In the genomic region with DNA sequence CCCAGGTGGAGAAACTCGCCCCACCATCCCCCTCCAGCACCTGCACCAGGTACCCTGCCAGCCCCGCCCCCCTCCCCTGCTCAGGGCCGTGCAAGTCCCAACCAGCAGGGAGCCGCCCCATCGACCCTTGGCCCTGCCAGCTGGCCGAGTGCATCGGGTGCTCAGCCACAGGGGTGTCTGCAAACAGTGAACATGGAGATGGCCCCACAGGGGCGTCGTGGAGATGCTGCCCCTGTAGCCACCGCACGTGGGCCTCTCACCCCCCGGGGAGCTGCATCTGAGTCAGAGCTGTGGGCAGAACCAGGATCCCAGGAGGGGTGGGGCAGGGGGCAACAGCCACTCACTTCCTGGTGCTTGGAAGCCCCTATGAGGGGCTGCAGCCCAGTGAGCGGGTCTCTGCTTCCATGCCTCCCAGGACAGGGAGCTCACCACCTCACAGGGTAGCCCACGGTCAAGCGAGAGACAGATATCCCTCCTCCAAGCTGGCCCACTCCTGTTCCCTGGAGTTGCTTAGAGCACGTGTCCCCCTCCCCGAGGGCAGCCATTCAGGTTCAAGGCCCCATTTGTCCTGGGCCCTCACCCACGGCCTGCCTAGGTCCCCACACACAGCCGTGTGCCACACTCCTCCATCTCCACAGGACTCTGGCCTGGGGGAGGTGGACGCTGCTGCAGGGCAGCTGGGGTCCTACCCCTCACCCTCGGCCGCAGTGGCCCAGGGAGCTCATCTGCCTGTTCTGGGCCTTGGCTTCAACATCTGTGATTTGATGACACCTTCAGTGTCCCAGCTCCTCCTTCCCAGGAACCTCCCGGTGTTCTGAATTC, we compare ENCODE assay signal across 1 cellular context.
TF ChIP-seq lines count a peak whose summit lies in the region.

No MANE protein-coding gene starts in this region.

TF ChIP-seq in HepG2, 621 proteins besides CTCF, POLR2A, EP300 and RAD21 (continued from another document and continues in another):
- no peak for TF ChIP-seq STAT5B (CRISPR knock-in tag; IDR thresholded peaks at IDR 0.05)
- TF ChIP-seq, protein P1, sequence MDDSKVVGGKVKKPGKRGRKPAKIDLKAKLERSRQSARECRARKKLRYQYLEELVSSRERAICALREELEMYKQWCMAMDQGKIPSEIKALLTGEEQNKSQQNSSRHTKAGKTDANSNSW (CRISPR knock-in tag; IDR thresholded peaks at IDR 0.05; ENCODE audit: borderline replicate concordance), result no peak
- no peak for TF ChIP-seq SUZ12 (IDR thresholded peaks at IDR 0.05; ENCODE audit: low read depth, low read length)
- TF ChIP-seq, protein P2, sequence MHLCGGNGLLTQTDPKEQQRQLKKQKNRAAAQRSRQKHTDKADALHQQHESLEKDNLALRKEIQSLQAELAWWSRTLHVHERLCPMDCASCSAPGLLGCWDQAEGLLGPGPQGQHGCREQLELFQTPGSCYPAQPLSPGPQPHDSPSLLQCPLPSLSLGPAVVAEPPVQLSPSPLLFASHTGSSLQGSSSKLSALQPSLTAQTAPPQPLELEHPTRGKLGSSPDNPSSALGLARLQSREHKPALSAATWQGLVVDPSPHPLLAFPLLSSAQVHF (CRISPR knock-in tag; IDR thresholded peaks at IDR 0.05), result peak; percentile 78; the same call in 1 of the 2 replicates
- no peak for TF ChIP-seq TCF12 (IDR thresholded peaks at IDR 0.05)
- no peak for TF ChIP-seq TCF12 (CRISPR knock-in tag; IDR thresholded peaks at IDR 0.05)
- TF ChIP-seq ZNF678 (CRISPR knock-in tag; IDR thresholded peaks at IDR 0.05), result peak; percentile 59; the same call in 1 of the 2 replicates
- no peak for TF ChIP-seq ZNF598 (CRISPR knock-in tag; IDR thresholded peaks at IDR 0.05; ENCODE audit: borderline replicate concordance)
- TF ChIP-seq, protein P3, sequence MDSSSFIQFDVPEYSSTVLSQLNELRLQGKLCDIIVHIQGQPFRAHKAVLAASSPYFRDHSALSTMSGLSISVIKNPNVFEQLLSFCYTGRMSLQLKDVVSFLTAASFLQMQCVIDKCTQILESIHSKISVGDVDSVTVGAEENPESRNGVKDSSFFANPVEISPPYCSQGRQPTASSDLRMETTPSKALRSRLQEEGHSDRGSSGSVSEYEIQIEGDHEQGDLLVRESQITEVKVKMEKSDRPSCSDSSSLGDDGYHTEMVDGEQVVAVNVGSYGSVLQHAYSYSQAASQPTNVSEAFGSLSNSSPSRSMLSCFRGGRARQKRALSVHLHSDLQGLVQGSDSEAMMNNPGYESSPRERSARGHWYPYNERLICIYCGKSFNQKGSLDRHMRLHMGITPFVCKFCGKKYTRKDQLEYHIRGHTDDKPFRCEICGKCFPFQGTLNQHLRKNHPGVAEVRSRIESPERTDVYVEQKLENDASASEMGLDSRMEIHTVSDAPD (CRISPR knock-in tag; IDR thresholded peaks at IDR 0.05), result peak; percentile 64; the same call in 1 of the 2 replicates
- TF ChIP-seq ZNF816 (CRISPR knock-in tag; IDR thresholded peaks at IDR 0.05; ENCODE audit: borderline replicate concordance), result no peak
- peak; percentile 89 for TF ChIP-seq REPIN1 (CRISPR knock-in tag; IDR thresholded peaks at IDR 0.05; ENCODE audit: borderline replicate concordance, low read depth)
- no peak for TF ChIP-seq ARNT (IDR thresholded peaks at IDR 0.05)
- TF ChIP-seq, protein P4, sequence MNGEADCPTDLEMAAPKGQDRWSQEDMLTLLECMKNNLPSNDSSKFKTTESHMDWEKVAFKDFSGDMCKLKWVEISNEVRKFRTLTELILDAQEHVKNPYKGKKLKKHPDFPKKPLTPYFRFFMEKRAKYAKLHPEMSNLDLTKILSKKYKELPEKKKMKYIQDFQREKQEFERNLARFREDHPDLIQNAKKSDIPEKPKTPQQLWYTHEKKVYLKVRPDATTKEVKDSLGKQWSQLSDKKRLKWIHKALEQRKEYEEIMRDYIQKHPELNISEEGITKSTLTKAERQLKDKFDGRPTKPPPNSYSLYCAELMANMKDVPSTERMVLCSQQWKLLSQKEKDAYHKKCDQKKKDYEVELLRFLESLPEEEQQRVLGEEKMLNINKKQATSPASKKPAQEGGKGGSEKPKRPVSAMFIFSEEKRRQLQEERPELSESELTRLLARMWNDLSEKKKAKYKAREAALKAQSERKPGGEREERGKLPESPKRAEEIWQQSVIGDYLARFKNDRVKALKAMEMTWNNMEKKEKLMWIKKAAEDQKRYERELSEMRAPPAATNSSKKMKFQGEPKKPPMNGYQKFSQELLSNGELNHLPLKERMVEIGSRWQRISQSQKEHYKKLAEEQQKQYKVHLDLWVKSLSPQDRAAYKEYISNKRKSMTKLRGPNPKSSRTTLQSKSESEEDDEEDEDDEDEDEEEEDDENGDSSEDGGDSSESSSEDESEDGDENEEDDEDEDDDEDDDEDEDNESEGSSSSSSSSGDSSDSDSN (CRISPR knock-in tag; IDR thresholded peaks at IDR 0.05), result peak; percentile 5; the same call in 1 of the 2 replicates
- no peak for TF ChIP-seq ZNF616 (CRISPR knock-in tag; IDR thresholded peaks at IDR 0.05; ENCODE audit: low read depth)
- TF ChIP-seq FOXK1 (CRISPR knock-in tag; IDR thresholded peaks at IDR 0.05; ENCODE audit: borderline replicate concordance, low read depth), result no peak
- TF ChIP-seq TCF7L2 (IDR thresholded peaks at IDR 0.05; ENCODE audit: low read depth, low read length), result no peak
- no peak for TF ChIP-seq ELF1 (CRISPR knock-in tag; IDR thresholded peaks at IDR 0.05)
- peak; percentile 60 for TF ChIP-seq HDAC2 (CRISPR knock-in tag; IDR thresholded peaks at IDR 0.05)
- no peak for TF ChIP-seq ZFP62 (CRISPR knock-in tag; IDR thresholded peaks at IDR 0.05)
- no peak for TF ChIP-seq ARHGAP35 (CRISPR knock-in tag; IDR thresholded peaks at IDR 0.05; ENCODE audit: borderline replicate concordance)
- no peak for TF ChIP-seq THYN1 (CRISPR knock-in tag; IDR thresholded peaks at IDR 0.05; ENCODE audit: borderline replicate concordance, low read depth)
- TF ChIP-seq SOX13 (IDR thresholded peaks at IDR 0.05), result no peak
- TF ChIP-seq SOX13 (CRISPR knock-in tag; conservative IDR thresholded peaks at IDR 0.05 in 1 of 2, IDR thresholded peaks at IDR 0.05 in 1 of 2), result peak in 1 of 2 experiments; percentile 29; a peak in 1 of 4 replicates
- TF ChIP-seq, protein P5, sequence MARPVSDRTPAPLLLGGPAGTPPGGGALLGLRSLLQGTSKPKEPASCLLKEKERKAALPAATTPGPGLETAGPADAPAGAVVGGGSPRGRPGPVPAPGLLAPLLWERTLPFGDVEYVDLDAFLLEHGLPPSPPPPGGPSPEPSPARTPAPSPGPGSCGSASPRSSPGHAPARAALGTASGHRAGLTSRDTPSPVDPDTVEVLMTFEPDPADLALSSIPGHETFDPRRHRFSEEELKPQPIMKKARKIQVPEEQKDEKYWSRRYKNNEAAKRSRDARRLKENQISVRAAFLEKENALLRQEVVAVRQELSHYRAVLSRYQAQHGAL (CRISPR knock-in tag; IDR thresholded peaks at IDR 0.05; ENCODE audit: not compliant biosample characterization), result no peak
- TF ChIP-seq, protein P6, sequence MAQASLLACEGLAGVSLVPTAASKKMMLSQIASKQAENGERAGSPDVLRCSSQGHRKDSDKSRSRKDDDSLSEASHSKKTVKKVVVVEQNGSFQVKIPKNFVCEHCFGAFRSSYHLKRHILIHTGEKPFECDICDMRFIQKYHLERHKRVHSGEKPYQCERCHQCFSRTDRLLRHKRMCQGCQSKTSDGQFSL (CRISPR knock-in tag; IDR thresholded peaks at IDR 0.05), result no peak
- TF ChIP-seq KAT8 (CRISPR knock-in tag; IDR thresholded peaks at IDR 0.05), result no peak
- TF ChIP-seq, protein P7, sequence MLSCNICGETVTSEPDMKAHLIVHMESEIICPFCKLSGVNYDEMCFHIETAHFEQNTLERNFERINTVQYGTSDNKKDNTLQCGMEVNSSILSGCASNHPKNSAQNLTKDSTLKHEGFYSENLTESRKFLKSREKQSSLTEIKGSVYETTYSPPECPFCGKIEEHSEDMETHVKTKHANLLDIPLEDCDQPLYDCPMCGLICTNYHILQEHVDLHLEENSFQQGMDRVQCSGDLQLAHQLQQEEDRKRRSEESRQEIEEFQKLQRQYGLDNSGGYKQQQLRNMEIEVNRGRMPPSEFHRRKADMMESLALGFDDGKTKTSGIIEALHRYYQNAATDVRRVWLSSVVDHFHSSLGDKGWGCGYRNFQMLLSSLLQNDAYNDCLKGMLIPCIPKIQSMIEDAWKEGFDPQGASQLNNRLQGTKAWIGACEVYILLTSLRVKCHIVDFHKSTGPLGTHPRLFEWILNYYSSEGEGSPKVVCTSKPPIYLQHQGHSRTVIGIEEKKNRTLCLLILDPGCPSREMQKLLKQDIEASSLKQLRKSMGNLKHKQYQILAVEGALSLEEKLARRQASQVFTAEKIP (CRISPR knock-in tag; IDR thresholded peaks at IDR 0.05; ENCODE audit: borderline replicate concordance), result no peak
- TF ChIP-seq KLF15 (CRISPR knock-in tag; IDR thresholded peaks at IDR 0.05; ENCODE audit: borderline replicate concordance), result no peak
- no peak for TF ChIP-seq PTBP1 (IDR thresholded peaks at IDR 0.05; ENCODE audit: low read depth, low read length, poor library complexity, severe bottlenecking)
- TF ChIP-seq RBFOX2 (IDR thresholded peaks at IDR 0.05; ENCODE audit: low read depth, low read length), result peak; percentile 51; the same call in 1 of the 2 replicates
- TF ChIP-seq MEIS2 (CRISPR knock-in tag; IDR thresholded peaks at IDR 0.05), result no peak
- TF ChIP-seq ZNF333 (CRISPR knock-in tag; IDR thresholded peaks at IDR 0.05; ENCODE audit: borderline replicate concordance), result no peak; the same call in 1 of the 2 replicates
- TF ChIP-seq, protein P8, sequence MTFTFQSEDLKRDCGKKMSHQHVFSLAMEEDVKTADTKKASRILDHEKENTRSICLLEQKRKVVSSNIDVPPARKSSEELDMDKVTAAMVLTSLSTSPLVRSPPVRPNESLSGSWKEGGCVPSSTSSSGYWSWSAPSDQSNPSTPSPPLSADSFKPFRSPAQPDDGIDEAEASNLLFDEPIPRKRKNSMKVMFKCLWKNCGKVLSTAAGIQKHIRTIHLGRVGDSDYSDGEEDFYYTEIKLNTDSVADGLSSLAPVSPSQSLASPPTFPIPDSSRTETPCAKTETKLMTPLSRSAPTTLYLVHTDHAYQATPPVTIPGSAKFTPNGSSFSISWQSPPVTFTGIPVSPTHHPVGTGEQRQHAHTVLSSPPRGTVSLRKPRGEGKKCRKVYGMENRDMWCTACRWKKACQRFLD (CRISPR knock-in tag; IDR thresholded peaks at IDR 0.05; ENCODE audit: borderline replicate concordance), result 0 out of 2 replicates have a peak, but pooled peaks have one; percentile 56
- no peak for TF ChIP-seq SIX1 (CRISPR knock-in tag; IDR thresholded peaks at IDR 0.05; ENCODE audit: borderline replicate concordance)
- no peak for TF ChIP-seq ZFYVE20 (CRISPR knock-in tag; IDR thresholded peaks at IDR 0.05; ENCODE audit: borderline replicate concordance, low read depth)
- TF ChIP-seq, protein P9, sequence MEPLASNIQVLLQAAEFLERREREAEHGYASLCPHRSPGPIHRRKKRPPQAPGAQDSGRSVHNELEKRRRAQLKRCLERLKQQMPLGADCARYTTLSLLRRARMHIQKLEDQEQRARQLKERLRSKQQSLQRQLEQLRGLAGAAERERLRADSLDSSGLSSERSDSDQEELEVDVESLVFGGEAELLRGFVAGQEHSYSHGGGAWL (CRISPR knock-in tag; IDR thresholded peaks at IDR 0.05), result no peak; the same call in 1 of the 2 replicates
- TF ChIP-seq NR2F6 (IDR thresholded peaks at IDR 0.05), result peak; percentile 69
- TF ChIP-seq NR2F6 (CRISPR knock-in tag; IDR thresholded peaks at IDR 0.05), result peak; percentile 86
- TF ChIP-seq, protein P10, sequence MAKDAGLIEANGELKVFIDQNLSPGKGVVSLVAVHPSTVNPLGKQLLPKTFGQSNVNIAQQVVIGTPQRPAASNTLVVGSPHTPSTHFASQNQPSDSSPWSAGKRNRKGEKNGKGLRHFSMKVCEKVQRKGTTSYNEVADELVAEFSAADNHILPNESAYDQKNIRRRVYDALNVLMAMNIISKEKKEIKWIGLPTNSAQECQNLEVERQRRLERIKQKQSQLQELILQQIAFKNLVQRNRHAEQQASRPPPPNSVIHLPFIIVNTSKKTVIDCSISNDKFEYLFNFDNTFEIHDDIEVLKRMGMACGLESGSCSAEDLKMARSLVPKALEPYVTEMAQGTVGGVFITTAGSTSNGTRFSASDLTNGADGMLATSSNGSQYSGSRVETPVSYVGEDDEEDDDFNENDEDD (CRISPR knock-in tag; IDR thresholded peaks at IDR 0.05; ENCODE audit: borderline replicate concordance), result peak; percentile 60; the same call in 1 of the 2 replicates
- peak; percentile 70; the same call in 1 of the 2 replicates for TF ChIP-seq NFKB2 (CRISPR knock-in tag; IDR thresholded peaks at IDR 0.05; ENCODE audit: borderline replicate concordance)
- no peak for TF ChIP-seq NFIC (IDR thresholded peaks at IDR 0.05; ENCODE audit: low read length)
